In the genomic region with DNA sequence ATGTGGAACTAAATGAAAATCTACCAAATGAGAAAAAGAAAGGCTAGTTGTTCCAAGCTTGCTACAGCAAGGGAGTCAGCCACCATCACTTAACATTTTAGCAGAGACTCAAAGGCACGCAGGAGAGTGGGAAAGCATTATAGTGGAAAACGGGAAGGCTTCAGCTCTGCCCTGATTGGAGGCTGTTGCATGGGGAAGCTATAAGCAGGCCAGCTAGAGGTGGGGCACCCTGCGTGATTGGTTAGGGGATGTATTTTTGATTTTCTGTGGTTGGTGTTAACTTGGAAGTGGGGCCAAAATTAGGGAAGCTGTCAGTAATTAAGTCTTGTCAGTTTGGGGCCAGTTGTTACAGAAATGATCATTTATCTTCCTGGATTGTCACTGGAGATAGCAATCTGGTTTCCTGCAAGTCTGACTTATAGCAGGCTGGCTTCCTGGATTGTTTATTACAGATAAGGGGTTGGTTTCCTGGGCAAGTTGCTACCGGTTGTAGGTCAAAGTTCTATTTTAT, we compare ENCODE assay signal across 1 cellular context.
TF ChIP-seq lines count a peak whose summit lies in the region.

No MANE protein-coding gene starts in this region.

TF ChIP-seq in SK-N-SH, 30 proteins besides CTCF, POLR2A, EP300 and RAD21 (continued from another document):
- TF ChIP-seq EZH2phosphoT487 (IDR thresholded peaks at IDR 0.05; ENCODE audit: borderline replicate concordance, low read depth), result no peak
- TF ChIP-seq TEAD4 (IDR thresholded peaks at IDR 0.05; ENCODE audit: borderline replicate concordance, insufficient read depth), result no peak
- TF ChIP-seq JUND (IDR thresholded peaks at IDR 0.05), result peak; percentile 18; the same call in 1 of the 2 replicates
- peak; percentile 53; the same call in 1 of the 2 replicates for TF ChIP-seq GATA2 (CRISPR knock-in tag; IDR thresholded peaks at IDR 0.05)
- TF ChIP-seq SIN3A (IDR thresholded peaks at IDR 0.05; ENCODE audit: borderline replicate concordance, low read depth, low read length), result no peak
- TF ChIP-seq, protein P1, sequence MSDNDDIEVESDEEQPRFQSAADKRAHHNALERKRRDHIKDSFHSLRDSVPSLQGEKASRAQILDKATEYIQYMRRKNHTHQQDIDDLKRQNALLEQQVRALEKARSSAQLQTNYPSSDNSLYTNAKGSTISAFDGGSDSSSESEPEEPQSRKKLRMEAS (IDR thresholded peaks at IDR 0.05; ENCODE audit: low read depth), result no peak
- peak; percentile 27; the same call in 1 of the 2 replicates for TF ChIP-seq NFIC (IDR thresholded peaks at IDR 0.05; ENCODE audit: borderline replicate concordance)
- TF ChIP-seq POLR2AphosphoS5 (IDR thresholded peaks at IDR 0.05; ENCODE audit: low read depth, low read length), result no peak; the same call in 1 of the 2 replicates
- no peak for TF ChIP-seq USF2 (IDR thresholded peaks at IDR 0.05; ENCODE audit: borderline replicate concordance, low read depth, low read length)
- no peak for TF ChIP-seq YY1 (IDR thresholded peaks at IDR 0.05; ENCODE audit: low read depth)
- no peak for TF ChIP-seq RCOR1 (IDR thresholded peaks at IDR 0.05; ENCODE audit: low read length)
- TF ChIP-seq FOXJ3 (CRISPR knock-in tag; IDR thresholded peaks at IDR 0.05), result no peak
- no peak for TF ChIP-seq ELF1 (IDR thresholded peaks at IDR 0.05)
- TF ChIP-seq, protein P2, sequence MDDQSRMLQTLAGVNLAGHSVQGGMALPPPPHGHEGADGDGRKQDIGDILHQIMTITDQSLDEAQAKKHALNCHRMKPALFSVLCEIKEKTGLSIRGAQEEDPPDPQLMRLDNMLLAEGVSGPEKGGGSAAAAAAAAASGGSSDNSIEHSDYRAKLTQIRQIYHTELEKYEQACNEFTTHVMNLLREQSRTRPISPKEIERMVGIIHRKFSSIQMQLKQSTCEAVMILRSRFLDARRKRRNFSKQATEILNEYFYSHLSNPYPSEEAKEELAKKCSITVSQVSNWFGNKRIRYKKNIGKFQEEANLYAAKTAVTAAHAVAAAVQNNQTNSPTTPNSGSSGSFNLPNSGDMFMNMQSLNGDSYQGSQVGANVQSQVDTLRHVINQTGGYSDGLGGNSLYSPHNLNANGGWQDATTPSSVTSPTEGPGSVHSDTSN (IDR thresholded peaks at IDR 0.05), result peak; percentile 67
- no peak for TF ChIP-seq GABPA (IDR thresholded peaks at IDR 0.05; ENCODE audit: low read depth)
- TF ChIP-seq FOSL2 (IDR thresholded peaks at IDR 0.05; ENCODE audit: borderline replicate concordance, low read depth), result no peak
- peak; percentile 69 for TF ChIP-seq TCF12 (IDR thresholded peaks at IDR 0.05)
- no peak for TF ChIP-seq RXRA (IDR thresholded peaks at IDR 0.05; ENCODE audit: borderline replicate concordance, low read depth)
- no peak for TF ChIP-seq ZBTB33 (IDR thresholded peaks at IDR 0.05; ENCODE audit: borderline replicate concordance, low read depth)
- no peak for TF ChIP-seq SMC3 (IDR thresholded peaks at IDR 0.05; ENCODE audit: low read depth, low read length)
- no peak for TF ChIP-seq MXI1 (IDR thresholded peaks at IDR 0.05; ENCODE audit: low read depth, low read length)
